In the genomic region with DNA sequence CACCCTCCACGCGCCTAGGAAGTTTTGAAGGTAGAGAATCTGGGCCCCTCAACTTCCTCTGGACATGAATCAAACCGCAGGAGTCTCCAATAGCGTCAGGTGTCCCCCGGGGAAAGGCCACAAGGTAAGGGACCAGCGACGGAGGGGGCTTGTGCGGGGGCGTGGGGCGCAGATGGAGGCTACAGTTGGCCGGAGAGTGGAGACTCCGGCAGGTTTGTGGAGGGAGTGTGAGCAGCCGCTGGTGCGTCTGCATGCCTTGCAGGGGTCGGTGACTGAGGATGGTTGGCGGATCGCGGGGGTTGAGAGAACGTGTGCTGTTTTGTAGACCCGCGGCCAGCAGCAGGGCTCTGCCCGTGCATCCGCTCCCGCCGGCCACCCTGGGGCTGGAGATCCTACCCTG, we compare ENCODE assay signal across 7 cellular contexts.
DNase-seq lines count a peak whose midpoint lies in the region; ATAC-seq and TF ChIP-seq lines count a peak whose summit lies in the region.
"Not testable (repeated sequence)": the region's sequence is repeated elsewhere in the genome, so short reads cannot be mapped to it uniquely, and the experiment has no call there.

No MANE protein-coding gene starts in this region.

- H3K36me3 ChIP-seq in NT2/D1 (ENCODE audit: insufficient read depth, insufficient read length, low read length); gastroesophageal sphincter; muscle layer of colon (ENCODE audit: insufficient read depth, low read length); rectal smooth muscle tissue (ENCODE audit: control insufficient read depth, insufficient read depth, low read length); stomach smooth muscle (ENCODE audit: control insufficient read depth in 2 of 2, insufficient read depth in 2 of 2, low read length in 2 of 2): not testable (repeated sequence)

- H3K4me3 ChIP-seq in NT2/D1 (ENCODE audit: insufficient read length, low read depth) (peak overlapping the region; percentile 28), gastroesophageal sphincter (peak overlapping the region; percentile 52 to 97), muscle layer of colon (ENCODE audit: low read depth in 1 of 2, low read length in 2 of 2) (peak overlapping the region; percentile 27), rectal smooth muscle tissue (ENCODE audit: low read length) (peak overlapping the region; percentile 54), stomach smooth muscle (ENCODE audit: low read length in 2 of 2) (peak overlapping the region; percentile 43 to 72)

- peak overlapping the region in 3 of 4 donors; percentile 51 to 54 (median 53) for H3K27ac ChIP-seq in gastroesophageal sphincter
- not testable (repeated sequence) for H3K27ac ChIP-seq in muscle layer of colon (ENCODE audit: low read depth, low read length); rectal smooth muscle tissue (ENCODE audit: low read depth, low read length); stomach smooth muscle (ENCODE audit: low read length)

- peaks cover 29% of the 10 kb centered on the region for H3K27me3 ChIP-seq in NT2/D1 (ENCODE audit: insufficient read depth, insufficient read length)
- H3K27me3 ChIP-seq in gastroesophageal sphincter; muscle layer of colon (ENCODE audit: control insufficient read depth in 1 of 2, insufficient read depth in 2 of 2, low read length in 2 of 2); rectal smooth muscle tissue (ENCODE audit: control insufficient read depth, insufficient read depth, low read length); stomach smooth muscle (ENCODE audit: control insufficient read depth in 1 of 2, insufficient read depth in 2 of 2, low read length in 2 of 2): not testable (repeated sequence)

- TF ChIP-seq EP300 in gastroesophageal sphincter (IDR thresholded peaks at IDR 0.05), result not testable (repeated sequence)

- TF ChIP-seq POLR2A in gastroesophageal sphincter (IDR thresholded peaks at IDR 0.05), result not testable (repeated sequence)

- H3K4me1 ChIP-seq in NT2/D1 (ENCODE audit: insufficient read depth, insufficient read length); gastroesophageal sphincter; muscle layer of colon (ENCODE audit: insufficient read depth, low read length); rectal smooth muscle tissue (ENCODE audit: control insufficient read depth, insufficient read depth, low read length); stomach smooth muscle (ENCODE audit: control insufficient read depth, insufficient read depth, low read length): not testable (repeated sequence)

- in situ Hi-C loops in G401 (cut with HindIII; ENCODE audit: low sequenced_read_pairs), result not testable (repeated sequence)

- not testable (repeated sequence) for H3K9me3 ChIP-seq in NT2/D1 (ENCODE audit: insufficient read depth, low read length); gastroesophageal sphincter; muscle layer of colon (ENCODE audit: low read length); stomach smooth muscle (ENCODE audit: control insufficient read depth in 2 of 2, low read length in 2 of 2)

- TF ChIP-seq CTCF in gastroesophageal sphincter (IDR thresholded peaks at IDR 0.05), result not testable (repeated sequence)

- peak; percentile 11 for DNase-seq in G401 (ENCODE audit: low spot score)
- DNase-seq in NCI-H146 (lab: John Stamatoyannopoulos, UW), result peak; percentile 64
- not testable (repeated sequence) for DNase-seq in NT2/D1 (ENCODE audit: low read depth, low spot score)

- ATAC-seq in gastroesophageal sphincter, result not testable (repeated sequence)

- not testable (repeated sequence) for H3K9ac ChIP-seq in NT2/D1 (ENCODE audit: insufficient read length, low read depth); muscle layer of colon (ENCODE audit: low read length); rectal smooth muscle tissue (ENCODE audit: low read length)
- H3K9ac ChIP-seq in stomach smooth muscle (ENCODE audit: low read length in 2 of 2), result peak overlapping the region in 1 of 2 donors; percentile 47

- no CpG with 5 or more reads among the region's 25 CpGs for WGBS in gastroesophageal sphincter (ENCODE audit: low coverage in 1 of 2), 2 donors
